1 cellular context compared by ENCODE assay signal in genomic region chr3:143973352-143974021, GRCh38.
A peak's percentile ranks its signal among the peaks of the same experiment; 100 is the strongest.
TF ChIP-seq lines count a peak whose summit lies in the region.

No MANE protein-coding gene starts in this region.

TF ChIP-seq in HepG2, 621 proteins besides CTCF, POLR2A, EP300 and RAD21 (continued from another document):
- TF ChIP-seq THRA (CRISPR knock-in tag; IDR thresholded peaks at IDR 0.05; ENCODE audit: borderline replicate concordance) (0 out of 2 replicates have a peak, but pooled peaks have one; percentile 26), ATF1 (CRISPR knock-in tag; IDR thresholded peaks at IDR 0.05) (0 out of 2 replicates have a peak, but pooled peaks have one; percentile 29), GATAD1 (CRISPR knock-in tag; IDR thresholded peaks at IDR 0.05) (0 out of 2 replicates have a peak, but pooled peaks have one; percentile 13), NFIC (IDR thresholded peaks at IDR 0.05; ENCODE audit: low read length) (peak; percentile 52; the same call in 1 of the 2 replicates), SRF (IDR thresholded peaks at IDR 0.05; ENCODE audit: low read depth, low read length) (peak; percentile 60; the same call in 1 of the 2 replicates), NCOA2 (CRISPR knock-in tag; IDR thresholded peaks at IDR 0.05) (peak; percentile 75), ZNF841 (CRISPR knock-in tag; IDR thresholded peaks at IDR 0.05; ENCODE audit: borderline replicate concordance) (no peak), DNMT3B (CRISPR knock-in tag; conservative IDR thresholded peaks at IDR 0.05) (0 out of 2 replicates have a peak, but pooled peaks have one; percentile 34), ZFX (CRISPR knock-in tag; IDR thresholded peaks at IDR 0.05; ENCODE audit: low read depth) (0 out of 2 replicates have a peak, but pooled peaks have one; percentile 13), RARA (CRISPR knock-in tag; IDR thresholded peaks at IDR 0.05) (peak; percentile 30; the same call in 1 of the 2 replicates), HNRNPH1 (optimal IDR thresholded peaks at IDR 0.05; ENCODE audit: low read depth, low read length) (no peak), GATAD2A (CRISPR knock-in tag; IDR thresholded peaks at IDR 0.05) (peak; percentile 75), TOPORS (CRISPR knock-in tag; IDR thresholded peaks at IDR 0.05) (no peak), FOXP1 (IDR thresholded peaks at IDR 0.05) (no peak), FOXP1 (CRISPR knock-in tag; IDR thresholded peaks at IDR 0.05) (peak; percentile 84), NFKB2 (CRISPR knock-in tag; IDR thresholded peaks at IDR 0.05; ENCODE audit: borderline replicate concordance) (no peak), ZNF850 (CRISPR knock-in tag; conservative IDR thresholded peaks at IDR 0.05) (no peak), ZNF510 (CRISPR knock-in tag; IDR thresholded peaks at IDR 0.05; ENCODE audit: low read depth) (no peak), PTBP1 (IDR thresholded peaks at IDR 0.05; ENCODE audit: low read depth, low read length, poor library complexity, severe bottlenecking) (no peak), ZFP41 (CRISPR knock-in tag; IDR thresholded peaks at IDR 0.05; ENCODE audit: borderline replicate concordance) (no peak), SOX13 (IDR thresholded peaks at IDR 0.05) (no peak; the same call in 1 of the 2 replicates), SOX13 (CRISPR knock-in tag; conservative IDR thresholded peaks at IDR 0.05 in 1 of 2, IDR thresholded peaks at IDR 0.05 in 1 of 2) (peak in 1 of 2 experiments; percentile 90; a peak in 2 of 4 replicates), ZNF772 (CRISPR knock-in tag; IDR thresholded peaks at IDR 0.05) (0 out of 2 replicates have a peak, but pooled peaks have one; percentile 16), SOX6 (IDR thresholded peaks at IDR 0.05) (no peak), SOX6 (CRISPR knock-in tag; IDR thresholded peaks at IDR 0.05) (peak; percentile 82), FOXA3 (CRISPR knock-in tag; IDR thresholded peaks at IDR 0.05) (peak; percentile 78), HDAC2 (CRISPR knock-in tag; IDR thresholded peaks at IDR 0.05) (peak; percentile 74), ZNF556 (CRISPR knock-in tag; IDR thresholded peaks at IDR 0.05; ENCODE audit: borderline replicate concordance) (no peak), CSRNP2 (CRISPR knock-in tag; conservative IDR thresholded peaks at IDR 0.05; ENCODE audit: low read depth) (no peak), ERF (CRISPR knock-in tag; IDR thresholded peaks at IDR 0.05) (no peak), ZNF766 (CRISPR knock-in tag; IDR thresholded peaks at IDR 0.05; ENCODE audit: borderline replicate concordance) (no peak), KDM5A (IDR thresholded peaks at IDR 0.05; ENCODE audit: borderline replicate concordance, low read length) (no peak; the same call in 1 of the 2 replicates), NFE2L1 (CRISPR knock-in tag; IDR thresholded peaks at IDR 0.05; ENCODE audit: borderline replicate concordance) (no peak), CREB1 (IDR thresholded peaks at IDR 0.05) (no peak), CREB1 (CRISPR knock-in tag; IDR thresholded peaks at IDR 0.05) (peak; percentile 71; the same call in 1 of the 2 replicates)
- TF ChIP-seq, protein P1, sequence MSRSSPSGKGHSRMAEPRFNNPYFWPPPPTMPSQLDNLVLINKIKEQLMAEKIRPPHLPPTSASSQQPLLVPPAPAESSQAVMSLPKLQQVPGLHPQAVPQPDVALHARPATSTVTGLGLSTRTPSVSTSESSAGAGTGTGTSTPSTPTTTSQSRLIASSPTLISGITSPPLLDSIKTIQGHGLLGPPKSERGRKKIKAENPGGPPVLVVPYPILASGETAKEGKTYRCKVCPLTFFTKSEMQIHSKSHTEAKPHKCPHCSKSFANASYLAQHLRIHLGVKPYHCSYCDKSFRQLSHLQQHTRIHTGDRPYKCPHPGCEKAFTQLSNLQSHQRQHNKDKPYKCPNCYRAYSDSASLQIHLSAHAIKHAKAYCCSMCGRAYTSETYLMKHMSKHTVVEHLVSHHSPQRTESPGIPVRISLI (CRISPR knock-in tag; IDR thresholded peaks at IDR 0.05; ENCODE audit: borderline replicate concordance), result no peak
- TF ChIP-seq, protein P2, sequence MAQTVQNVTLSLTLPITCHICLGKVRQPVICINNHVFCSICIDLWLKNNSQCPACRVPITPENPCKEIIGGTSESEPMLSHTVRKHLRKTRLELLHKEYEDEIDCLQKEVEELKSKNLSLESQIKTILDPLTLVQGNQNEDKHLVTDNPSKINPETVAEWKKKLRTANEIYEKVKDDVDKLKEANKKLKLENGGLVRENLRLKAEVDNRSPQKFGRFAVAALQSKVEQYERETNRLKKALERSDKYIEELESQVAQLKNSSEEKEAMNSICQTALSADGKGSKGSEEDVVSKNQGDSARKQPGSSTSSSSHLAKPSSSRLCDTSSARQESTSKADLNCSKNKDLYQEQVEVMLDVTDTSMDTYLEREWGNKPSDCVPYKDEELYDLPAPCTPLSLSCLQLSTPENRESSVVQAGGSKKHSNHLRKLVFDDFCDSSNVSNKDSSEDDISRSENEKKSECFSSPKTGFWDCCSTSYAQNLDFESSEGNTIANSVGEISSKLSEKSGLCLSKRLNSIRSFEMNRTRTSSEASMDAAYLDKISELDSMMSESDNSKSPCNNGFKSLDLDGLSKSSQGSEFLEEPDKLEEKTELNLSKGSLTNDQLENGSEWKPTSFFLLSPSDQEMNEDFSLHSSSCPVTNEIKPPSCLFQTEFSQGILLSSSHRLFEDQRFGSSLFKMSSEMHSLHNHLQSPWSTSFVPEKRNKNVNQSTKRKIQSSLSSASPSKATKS (CRISPR knock-in tag; IDR thresholded peaks at IDR 0.05), result no peak
- TF ChIP-seq, protein P3, sequence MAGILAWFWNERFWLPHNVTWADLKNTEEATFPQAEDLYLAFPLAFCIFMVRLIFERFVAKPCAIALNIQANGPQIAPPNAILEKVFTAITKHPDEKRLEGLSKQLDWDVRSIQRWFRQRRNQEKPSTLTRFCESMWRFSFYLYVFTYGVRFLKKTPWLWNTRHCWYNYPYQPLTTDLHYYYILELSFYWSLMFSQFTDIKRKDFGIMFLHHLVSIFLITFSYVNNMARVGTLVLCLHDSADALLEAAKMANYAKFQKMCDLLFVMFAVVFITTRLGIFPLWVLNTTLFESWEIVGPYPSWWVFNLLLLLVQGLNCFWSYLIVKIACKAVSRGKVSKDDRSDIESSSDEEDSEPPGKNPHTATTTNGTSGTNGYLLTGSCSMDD (CRISPR knock-in tag; IDR thresholded peaks at IDR 0.05), result no peak
- TF ChIP-seq, protein P4, sequence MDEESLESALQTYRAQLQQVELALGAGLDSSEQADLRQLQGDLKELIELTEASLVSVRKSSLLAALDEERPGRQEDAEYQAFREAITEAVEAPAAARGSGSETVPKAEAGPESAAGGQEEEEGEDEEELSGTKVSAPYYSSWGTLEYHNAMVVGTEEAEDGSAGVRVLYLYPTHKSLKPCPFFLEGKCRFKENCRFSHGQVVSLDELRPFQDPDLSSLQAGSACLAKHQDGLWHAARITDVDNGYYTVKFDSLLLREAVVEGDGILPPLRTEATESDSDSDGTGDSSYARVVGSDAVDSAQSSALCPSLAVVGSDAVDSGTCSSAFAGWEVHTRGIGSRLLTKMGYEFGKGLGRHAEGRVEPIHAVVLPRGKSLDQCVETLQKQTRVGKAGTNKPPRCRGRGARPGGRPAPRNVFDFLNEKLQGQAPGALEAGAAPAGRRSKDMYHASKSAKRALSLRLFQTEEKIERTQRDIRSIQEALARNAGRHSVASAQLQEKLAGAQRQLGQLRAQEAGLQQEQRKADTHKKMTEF (CRISPR knock-in tag; IDR thresholded peaks at IDR 0.05), result no peak
- TF ChIP-seq, protein P5, sequence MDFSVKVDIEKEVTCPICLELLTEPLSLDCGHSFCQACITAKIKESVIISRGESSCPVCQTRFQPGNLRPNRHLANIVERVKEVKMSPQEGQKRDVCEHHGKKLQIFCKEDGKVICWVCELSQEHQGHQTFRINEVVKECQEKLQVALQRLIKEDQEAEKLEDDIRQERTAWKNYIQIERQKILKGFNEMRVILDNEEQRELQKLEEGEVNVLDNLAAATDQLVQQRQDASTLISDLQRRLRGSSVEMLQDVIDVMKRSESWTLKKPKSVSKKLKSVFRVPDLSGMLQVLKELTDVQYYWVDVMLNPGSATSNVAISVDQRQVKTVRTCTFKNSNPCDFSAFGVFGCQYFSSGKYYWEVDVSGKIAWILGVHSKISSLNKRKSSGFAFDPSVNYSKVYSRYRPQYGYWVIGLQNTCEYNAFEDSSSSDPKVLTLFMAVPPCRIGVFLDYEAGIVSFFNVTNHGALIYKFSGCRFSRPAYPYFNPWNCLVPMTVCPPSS (IDR thresholded peaks at IDR 0.05), result no peak
- TF ChIP-seq, protein P6, sequence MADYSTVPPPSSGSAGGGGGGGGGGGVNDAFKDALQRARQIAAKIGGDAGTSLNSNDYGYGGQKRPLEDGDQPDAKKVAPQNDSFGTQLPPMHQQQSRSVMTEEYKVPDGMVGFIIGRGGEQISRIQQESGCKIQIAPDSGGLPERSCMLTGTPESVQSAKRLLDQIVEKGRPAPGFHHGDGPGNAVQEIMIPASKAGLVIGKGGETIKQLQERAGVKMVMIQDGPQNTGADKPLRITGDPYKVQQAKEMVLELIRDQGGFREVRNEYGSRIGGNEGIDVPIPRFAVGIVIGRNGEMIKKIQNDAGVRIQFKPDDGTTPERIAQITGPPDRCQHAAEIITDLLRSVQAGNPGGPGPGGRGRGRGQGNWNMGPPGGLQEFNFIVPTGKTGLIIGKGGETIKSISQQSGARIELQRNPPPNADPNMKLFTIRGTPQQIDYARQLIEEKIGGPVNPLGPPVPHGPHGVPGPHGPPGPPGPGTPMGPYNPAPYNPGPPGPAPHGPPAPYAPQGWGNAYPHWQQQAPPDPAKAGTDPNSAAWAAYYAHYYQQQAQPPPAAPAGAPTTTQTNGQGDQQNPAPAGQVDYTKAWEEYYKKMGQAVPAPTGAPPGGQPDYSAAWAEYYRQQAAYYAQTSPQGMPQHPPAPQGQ (CRISPR knock-in tag; IDR thresholded peaks at IDR 0.05; ENCODE audit: borderline replicate concordance), result no peak
- TF ChIP-seq, protein P7, sequence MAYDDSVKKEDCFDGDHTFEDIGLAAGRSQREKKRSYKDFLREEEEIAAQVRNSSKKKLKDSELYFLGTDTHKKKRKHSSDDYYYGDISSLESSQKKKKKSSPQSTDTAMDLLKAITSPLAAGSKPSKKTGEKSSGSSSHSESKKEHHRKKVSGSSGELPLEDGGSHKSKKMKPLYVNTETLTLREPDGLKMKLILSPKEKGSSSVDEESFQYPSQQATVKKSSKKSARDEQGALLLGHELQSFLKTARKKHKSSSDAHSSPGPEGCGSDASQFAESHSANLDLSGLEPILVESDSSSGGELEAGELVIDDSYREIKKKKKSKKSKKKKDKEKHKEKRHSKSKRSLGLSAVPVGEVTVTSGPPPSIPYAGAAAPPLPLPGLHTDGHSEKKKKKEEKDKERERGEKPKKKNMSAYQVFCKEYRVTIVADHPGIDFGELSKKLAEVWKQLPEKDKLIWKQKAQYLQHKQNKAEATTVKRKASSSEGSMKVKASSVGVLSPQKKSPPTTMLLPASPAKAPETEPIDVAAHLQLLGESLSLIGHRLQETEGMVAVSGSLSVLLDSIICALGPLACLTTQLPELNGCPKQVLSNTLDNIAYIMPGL (CRISPR knock-in tag; IDR thresholded peaks at IDR 0.05; ENCODE audit: borderline replicate concordance in 1 of 2, low read depth in 1 of 2), result peak in 1 of 2 experiments; percentile 43; a peak in 1 of 4 replicates
- TF ChIP-seq, protein P8, sequence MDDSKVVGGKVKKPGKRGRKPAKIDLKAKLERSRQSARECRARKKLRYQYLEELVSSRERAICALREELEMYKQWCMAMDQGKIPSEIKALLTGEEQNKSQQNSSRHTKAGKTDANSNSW (CRISPR knock-in tag; IDR thresholded peaks at IDR 0.05; ENCODE audit: borderline replicate concordance), result no peak
